In genomic region chr5:763998-764781, GRCh38 we compare ENCODE assay signal across 22 cellular contexts. TPM values are rescaled to one million over a fixed set of nuclear protein-coding genes. Genes with fewer than 3 reads are reported as not detected.
A peak's percentile ranks its signal among the peaks of the same experiment; 100 is the strongest.
DNase-seq lines count a peak whose midpoint lies in the region; ATAC-seq, FAIRE-seq and TF ChIP-seq lines count a peak whose summit lies in the region.
"Had no signal": no experiment of that assay in that cellular context is flagged by ENCODE, and none has a peak within 500 bp of the region (broad histone marks: within the 10 kb centered on the region; RNA-seq: fewer than 3 reads in every experiment).

No MANE protein-coding gene starts in this region.

- no peak overlapping the region for H3K4me3 Mint-ChIP-seq in activated naive CD4-positive, alpha-beta T cell treated with anti-CD3 and anti-CD28 coated beads, Interleukin-2, amount 10 ng/mL, durations not matched to agents 7 days and 5 days
- H3K4me3 Mint-ChIP-seq in type B pancreatic cell: no peak overlapping the region
- H3K4me3 Mint-ChIP-seq: activated T-helper 1 cell treated with anti-CD3 and anti-CD28 coated beads, Interleukin-12 subunit alpha, Interleukin-12 subunit beta, Interleukin-2, Interleukin-4 antibody, amounts not matched to agents 30 ng/mL and 10 ng/mL and 1 ng/mL, durations not matched to agents 14 hours and 24 hours and 36 hours; memory B cell; naive B cell had no signal

- TF ChIP-seq CTCF in lung (IDR thresholded peaks at IDR 0.05; ENCODE audit: control extremely low read depth, extremely low read depth) (no peak), type B pancreatic cell (conservative IDR thresholded peaks at IDR 0.05) (no peak), WERI-Rb-1 (IDR thresholded peaks at IDR 0.05; ENCODE audit: low read depth, low read length) (no peak)

- no peak overlapping the region for H3K4me3 ChIP-seq in lung
- no peak overlapping the region for H3K4me3 ChIP-seq in WERI-Rb-1 (ENCODE audit: low read depth, low read length)
- H3K4me3 ChIP-seq: body of pancreas, Peyer's patch had no signal

- H3K9me3 ChIP-seq in lung (ENCODE audit: control insufficient read depth in 2 of 2, insufficient read depth in 1 of 2, low read length in 1 of 2) (no peaks in the 10 kb centered on the region), WERI-Rb-1 (ENCODE audit: severe bottlenecking) (peaks cover 13% of the 10 kb centered on the region)
- H3K9me3 ChIP-seq: body of pancreas, Peyer's patch had no signal

- no peaks in the 10 kb centered on the region for H3K36me3 Mint-ChIP-seq in activated naive CD4-positive, alpha-beta T cell treated with anti-CD3 and anti-CD28 coated beads, Interleukin-2, amount 10 ng/mL, durations not matched to agents 7 days and 5 days
- H3K36me3 Mint-ChIP-seq in type B pancreatic cell: no peaks in the 10 kb centered on the region
- H3K36me3 Mint-ChIP-seq: memory B cell, naive B cell had no signal

- peaks cover 5% of the 10 kb centered on the region for H3K27me3 Mint-ChIP-seq in activated naive CD4-positive, alpha-beta T cell treated with anti-CD3 and anti-CD28 coated beads, Interleukin-2, amount 10 ng/mL, durations not matched to agents 7 days and 5 days
- H3K27me3 Mint-ChIP-seq in type B pancreatic cell: peaks cover 2% of the 10 kb centered on the region

- ATAC-seq in lung (ENCODE audit: insufficient read depth, low FRiP score) (no peak), GM21619 (IDR thresholded peaks at IDR 0.05; ENCODE audit: unreplicated experiment) (no peak)
- ATAC-seq: body of pancreas, foreskin keratinocyte had no signal

- no peak overlapping the region for H3K27ac Mint-ChIP-seq in activated naive CD4-positive, alpha-beta T cell treated with anti-CD3 and anti-CD28 coated beads, Interleukin-2, amount 10 ng/mL, durations not matched to agents 7 days and 5 days
- no peak overlapping the region for H3K27ac Mint-ChIP-seq in type B pancreatic cell
- H3K27ac Mint-ChIP-seq: activated T-helper 1 cell treated with anti-CD3 and anti-CD28 coated beads, Interleukin-12 subunit alpha, Interleukin-12 subunit beta, Interleukin-2, Interleukin-4 antibody, amounts not matched to agents 30 ng/mL and 10 ng/mL and 1 ng/mL, durations not matched to agents 14 hours and 24 hours and 36 hours; memory B cell; naive B cell had no signal

- peak; percentile 24 for DNase-seq in activated naive CD4-positive, alpha-beta T cell treated with anti-CD3 and anti-CD28 coated beads, Interleukin-2, amount 50 U/mL, for 16 hours
- no peak for DNase-seq in activated naive CD4-positive, alpha-beta T cell treated with anti-CD3 and anti-CD28 coated beads, Interleukin-2, amount 10 ng/mL, durations not matched to agents 7 days and 5 days
- DNase-seq in H54 (ENCODE audit: insufficient read length, low spot score) (peak; percentile 5), lung (ENCODE audit: low spot score) (peak; percentile 33), type B pancreatic cell (ENCODE audit: extremely low spot score, unreplicated experiment) (peak; percentile 72), WERI-Rb-1 (no peak)
- DNase-seq in activated CD4-positive, alpha-beta T cell treated with anti-CD3 and anti-CD28 coated beads for 4 hours: no peak
- DNase-seq: effector memory CD4-positive, alpha-beta T cell; foreskin keratinocyte; hypothalamus; islet precursor cell; naive B cell; NCI-H1694; NCI-H2171 treated with DMSO at 0.1 percent for 48 hours; NCI-H526; stimulated activated CD8-positive, alpha-beta memory T cell treated with anti-CD3 and anti-CD28 coated beads, Interleukin-4, amount 100 ng/mL, for 48 hours had no signal

- no peak for FAIRE-seq in H54 (lab: Jason Lieb, UNC)

- H3K27me3 ChIP-seq in lung (ENCODE audit: control insufficient read depth, insufficient read depth) (no peaks in the 10 kb centered on the region), WERI-Rb-1 (ENCODE audit: insufficient read depth, low read depth, severe bottlenecking) (peaks cover 15% of the 10 kb centered on the region)
- H3K27me3 ChIP-seq: body of pancreas, Peyer's patch had no signal

- WGBS in lung, 2 donors: 97% methylated on average over 31 of the region's 31 CpGs

- no peaks in the 10 kb centered on the region for H3K4me1 Mint-ChIP-seq in activated naive CD4-positive, alpha-beta T cell treated with anti-CD3 and anti-CD28 coated beads, Interleukin-2, amount 10 ng/mL, durations not matched to agents 7 days and 5 days
- H3K4me1 Mint-ChIP-seq in type B pancreatic cell (ENCODE audit: unreplicated experiment): peaks cover 3% of the 10 kb centered on the region
- H3K4me1 Mint-ChIP-seq: memory B cell had no signal

- H3K4me1 ChIP-seq in lung (ENCODE audit: control insufficient read depth in 2 of 2, insufficient read depth in 2 of 2, low read length in 2 of 2): peaks cover 0 to 5% of the 10 kb centered on the region in 2 donors
- H3K4me1 ChIP-seq: foreskin keratinocyte had no signal

- no peak overlapping the region for H3K27ac ChIP-seq in lung (ENCODE audit: low read depth in 1 of 2, low read length in 1 of 2)
- no peak overlapping the region for H3K27ac ChIP-seq in WERI-Rb-1
- H3K27ac ChIP-seq: body of pancreas, C4-2B, foreskin keratinocyte, Peyer's patch had no signal

- CTCF ChIA-PET in activated naive CD4-positive, alpha-beta T cell treated with anti-CD3 and anti-CD28 coated beads, Interleukin-2, amount 10 ng/mL, durations not matched to agents 7 days and 5 days (lab: Charles Lee): no interaction called here

- H3K36me3 ChIP-seq in lung (ENCODE audit: control insufficient read depth in 2 of 2, insufficient read depth in 2 of 2, low read length in 2 of 2) (peaks cover 2 to 5% of the 10 kb centered on the region in 2 donors), WERI-Rb-1 (no peaks in the 10 kb centered on the region)
- H3K36me3 ChIP-seq: Peyer's patch had no signal

- H3K9me3 Mint-ChIP-seq in activated naive CD4-positive, alpha-beta T cell treated with anti-CD3 and anti-CD28 coated beads, Interleukin-2, amount 10 ng/mL, durations not matched to agents 7 days and 5 days: peaks cover 5% of the 10 kb centered on the region
- H3K9me3 Mint-ChIP-seq in type B pancreatic cell: no peaks in the 10 kb centered on the region
- H3K9me3 Mint-ChIP-seq: activated T-helper 1 cell treated with anti-CD3 and anti-CD28 coated beads, Interleukin-12 subunit alpha, Interleukin-12 subunit beta, Interleukin-2, Interleukin-4 antibody, amounts not matched to agents 30 ng/mL and 10 ng/mL and 1 ng/mL, durations not matched to agents 14 hours and 24 hours and 36 hours; memory B cell had no signal

- TF ChIP-seq POLR2A in H54 (IDR thresholded peaks at IDR 0.05; ENCODE audit: low read depth, low read length): no peak

RNA-seq across cellular contexts. Expression of gene ZDHHC11B, which starts 20.3 kb away (rescaled TPM):
- total RNA-seq in lung: 10 to 100 TPM in 1 of 2 donors, 1 to 10 TPM in 1; 6.9 to 44.4 TPM
- 1 to 10 TPM; 3.1 to 5.2 TPM for polyA plus RNA-seq in lung
- total RNA-seq in type B pancreatic cell (ENCODE audit: low replicate concordance): 2.2 and 4.0 TPM in 2 replicates
- total RNA-seq: activated T-helper 1 cell treated with anti-CD3 and anti-CD28 coated beads, Interleukin-12 subunit alpha, Interleukin-12 subunit beta, Interleukin-2, Interleukin-4 antibody, amounts not matched to agents 30 ng/mL and 10 ng/mL and 1 ng/mL, durations not matched to agents 14 hours and 24 hours and 36 hours; foreskin keratinocyte had no signal
- polyA plus RNA-seq: foreskin keratinocyte had no signal

Comparison
In these comparisons a context has a peak if more than half of its experiments do, and no peak if none do; other contexts are left out.
1. DNase-seq: peak in activated naive CD4-positive, alpha-beta T cell treated with anti-CD3 and anti-CD28 coated beads, Interleukin-2, amount 50 U/mL, for 16 hours (single experiment), H54 (single experiment), lung (single experiment) and type B pancreatic cell (single experiment); none in activated naive CD4-positive, alpha-beta T cell treated with anti-CD3 and anti-CD28 coated beads, Interleukin-2, amount 10 ng/mL, durations not matched to agents 7 days and 5 days (single experiment), WERI-Rb-1 (single experiment) and activated CD4-positive, alpha-beta T cell treated with anti-CD3 and anti-CD28 coated beads for 4 hours (0 of 2).